ENCODE assay signal across 8 cellular contexts in genomic region chrX:148049441-148049840, GRCh38.
DNase-seq lines count a peak whose midpoint lies in the region; ATAC-seq, FAIRE-seq and TF ChIP-seq lines count a peak whose summit lies in the region.

No MANE protein-coding gene starts in this region.

- H2AFZ ChIP-seq in keratinocyte (ENCODE audit: control insufficient read depth, low read length), result no peak overlapping the region

- peak; percentile 53 for TF ChIP-seq CTCF in A549 (IDR thresholded peaks at IDR 0.05)
- peak; percentile 52 for TF ChIP-seq CTCF in GM06990 (IDR thresholded peaks at IDR 0.05; ENCODE audit: insufficient read depth, low read length, poor library complexity, severe bottlenecking)
- peak; percentile 76 for TF ChIP-seq CTCF in VCaP (conservative IDR thresholded peaks at IDR 0.05)
- TF ChIP-seq CTCF in keratinocyte (optimal IDR thresholded peaks at IDR 0.05 in 1 of 3, IDR thresholded peaks at IDR 0.05 in 1 of 3, conservative IDR thresholded peaks at IDR 0.05 in 1 of 3; ENCODE audit: extremely low read depth in 1 of 3, insufficient read depth in 2 of 3, low read length in 3 of 3), result peak in 2 of 3 experiments; percentile 27 to 47

- H4K20me1 ChIP-seq in keratinocyte (ENCODE audit: control insufficient read depth, extremely low read depth, insufficient read depth, low read length), result no peaks in the 10 kb centered on the region

- H3K79me2 ChIP-seq in keratinocyte (ENCODE audit: control insufficient read depth, insufficient read depth, low read length), result no peaks in the 10 kb centered on the region

- no peaks in the 10 kb centered on the region for H3K36me3 ChIP-seq in GM06990 (ENCODE audit: control insufficient read depth, insufficient read depth, low read length)
- H3K36me3 ChIP-seq in keratinocyte (ENCODE audit: control insufficient read depth in 2 of 2, extremely low read depth in 1 of 2, insufficient read depth in 2 of 2, low read length in 2 of 2), result no peaks in the 10 kb centered on the region

- H3K9ac ChIP-seq in keratinocyte (ENCODE audit: control insufficient read depth, extremely low read depth, insufficient read depth, low read length), result no peak overlapping the region

- H3K9me1 ChIP-seq in keratinocyte (ENCODE audit: control insufficient read depth, extremely low read depth, insufficient read depth, low read length), result no peaks in the 10 kb centered on the region

- POLR2A ChIA-PET in A549 (lab: Yijun Ruan, JAX), result no interaction called here

- peak; percentile 62 to 65 for TF ChIP-seq RAD21 in A549 (conservative IDR thresholded peaks at IDR 0.05 in 1 of 2, IDR thresholded peaks at IDR 0.05 in 1 of 2)

- FAIRE-seq in A549 (lab: Jason Lieb, UNC) (peak; percentile 68), keratinocyte (lab: Jason Lieb, UNC) (no peak)

- H3K27me3 ChIP-seq in GM06990 (replicated peaks; ENCODE audit: control insufficient read depth, insufficient read depth, low read length) (no peaks in the 10 kb centered on the region), keratinocyte (ENCODE audit: control insufficient read depth, extremely low read depth, insufficient read depth, low read length) (no peaks in the 10 kb centered on the region)

- no peak overlapping the region for H3K4me2 ChIP-seq in A549
- H3K4me2 ChIP-seq in keratinocyte (ENCODE audit: control insufficient read depth, extremely low read depth, insufficient read depth, low read depth, low read length), result no peak overlapping the region

- no peak for TF ChIP-seq POLR2A in A549 (IDR thresholded peaks at IDR 0.05; ENCODE audit: low read length)

- ATAC-seq in A549 (peak in 1 of 2 experiments; percentile 56; a peak in 2 of 6 replicates), GM18873 (IDR thresholded peaks at IDR 0.05; ENCODE audit: low FRiP score, unreplicated experiment) (no peak), HG02610 (IDR thresholded peaks at IDR 0.05; ENCODE audit: unreplicated experiment) (no peak)

- TF ChIP-seq EP300 in A549 (IDR thresholded peaks at IDR 0.05), result no peak

- H3K4me3 ChIP-seq in A549 (no peak overlapping the region), GM06990 (replicated peaks; ENCODE audit: low read depth, low read length) (no peak overlapping the region), keratinocyte (ENCODE audit: control insufficient read depth in 2 of 3, extremely low read depth in 1 of 3, insufficient read depth in 2 of 3, low read depth in 1 of 3, low read length in 3 of 3) (no peak overlapping the region)

- dilution Hi-C loops in keratinocyte (cut with MboI; ENCODE audit: extremely low pct_ligation_motif_present, low sequenced_read_pairs), result no loop called here

- 5% methylated on average over 4 of the region's 4 CpGs for WGBS in A549 (ENCODE audit: missing lambda C conversion rate)

- DNase-seq in A549 (ENCODE audit: low read depth in 1 of 2, low spot score in 1 of 2), result peak; percentile 1 to 24
- peak; percentile 9 for DNase-seq in GM06990 (ENCODE audit: extremely low read depth, insufficient read length)
- peak; percentile 1 for DNase-seq in MV-4-11 (lab: John Stamatoyannopoulos, UW)
- no peak for DNase-seq in keratinocyte (ENCODE audit: low read depth, low spot score)
- DNase-seq in NK-92 (lab: John Stamatoyannopoulos, UW; ENCODE audit: unreplicated experiment), result no peak

- H3K4me1 ChIP-seq in A549, result no peaks in the 10 kb centered on the region
- H3K4me1 ChIP-seq in keratinocyte (ENCODE audit: control insufficient read depth, extremely low read depth, insufficient read depth, low read length), result no peaks in the 10 kb centered on the region

- H3K9me3 ChIP-seq in A549, result no peaks in the 10 kb centered on the region
- H3K9me3 ChIP-seq in keratinocyte (ENCODE audit: control insufficient read depth, low read depth, low read length), result no peaks in the 10 kb centered on the region

- CTCF ChIA-PET in A549 (lab: Yijun Ruan, JAX), result interaction anchor here (0.7 to 2.5 kb wide), 4 partner anchors 292 to 1422 kb away, joined by 3 to 16 read pairs (median 6); no protein-coding TSS in a partner anchor

- no peak overlapping the region for H3K27ac ChIP-seq in A549
- no peak overlapping the region for H3K27ac ChIP-seq in VCaP
- no peak overlapping the region for H3K27ac ChIP-seq in keratinocyte (ENCODE audit: control insufficient read depth, insufficient read depth, low read length)

TF ChIP-seq in A549, 52 proteins besides CTCF, POLR2A, EP300 and RAD21:
- TF ChIP-seq SMC3 (IDR thresholded peaks at IDR 0.05) (peak; percentile 45; the same call in 1 of the 3 replicates), JUNB (IDR thresholded peaks at IDR 0.05) (no peak)

Comparison
In these comparisons a context has a peak if more than half of its experiments do, and no peak if none do; other contexts are left out.
1. DNase-seq: peak in A549 (2 of 2), GM06990 (single experiment) and MV-4-11 (single experiment); none in keratinocyte (single experiment) and NK-92 (single experiment).
2. Peak in every context shown above with its lines, with median percentiles within 50 percentile points of each other: CTCF ChIP-seq.